In the genomic region with DNA sequence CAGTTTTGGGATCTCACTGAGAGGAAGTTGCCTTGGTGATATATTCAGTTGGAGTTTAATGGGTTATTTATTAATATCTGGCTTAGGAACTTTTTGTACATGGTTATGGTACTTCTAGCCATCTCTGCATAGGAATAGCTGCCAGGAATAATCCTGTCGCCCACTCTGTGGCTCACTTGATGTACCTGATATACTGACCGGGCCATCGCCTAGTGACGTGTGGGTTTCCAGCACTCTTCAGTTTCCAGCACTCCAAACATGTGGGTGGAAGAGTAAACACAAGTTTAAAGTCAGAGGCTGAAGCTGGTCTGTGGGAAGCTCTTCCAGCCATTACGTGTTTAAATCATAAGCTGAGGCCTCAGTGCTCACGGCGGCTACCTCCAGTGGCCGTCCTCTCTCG, we compare ENCODE assay signal across 23 cellular contexts. TPM values are rescaled to one million over a fixed set of nuclear protein-coding genes. Genes with fewer than 3 reads are reported as not detected.
DNase-seq lines count a peak whose midpoint lies in the region; ATAC-seq, FAIRE-seq and TF ChIP-seq lines count a peak whose summit lies in the region.
"Had no signal": no experiment of that assay in that cellular context is flagged by ENCODE, and none has a peak within 500 bp of the region (broad histone marks: within the 10 kb centered on the region; RNA-seq: fewer than 3 reads in every experiment).

No MANE protein-coding gene starts in this region.

- H2AFZ ChIP-seq in K562 (ENCODE audit: low read depth, low read length) (peak overlapping the region; percentile 55), mesenchymal stem cell (ENCODE audit: low read depth, low read length) (no peak overlapping the region)

- DNase-seq in K562 (ENCODE audit: extremely low read depth in 1 of 4, low spot score in 3 of 4) = peak in 1 of 4 experiments; percentile 6
- DNase-seq in left lobe of liver (ENCODE audit: low spot score) = no peak
- DNase-seq in mesenchymal stem cell = peak; percentile 27
- DNase-seq in upper lobe of right lung = no peak
- DNase-seq in NCI-H187 treated with DMSO at 0.1 percent for 48 hours (lab: John Stamatoyannopoulos, UW) = no peak
- DNase-seq in WTC11 (ENCODE audit: low spot score) = no peak
- no peak for DNase-seq in uterus
- DNase-seq in NAMALWA (ENCODE audit: low spot score) = no peak
- DNase-seq: Calu3; CD8-positive, alpha-beta T cell; DMS79 treated with DMSO at 0.1 percent for 48 hours; H7; HFFc6; KG1; NCI-H1105; NCI-H146; NCI-H2029 treated with DMSO at 0.1 percent for 48 hours; NCI-H2171; NCI-H526 treated with DMSO at 0.1 percent for 48 hours; OCI-M1 had no signal

- no peak overlapping the region for H4K8ac ChIP-seq in mesenchymal stem cell (ENCODE audit: low read length)

- no peak overlapping the region for H3K27ac Mint-ChIP-seq in WTC11
- H3K27ac Mint-ChIP-seq: CD8-positive, alpha-beta T cell; HFFc6 had no signal

- FAIRE-seq in K562 (lab: Jason Lieb, UNC) = peak; percentile 59

- no peak for TF ChIP-seq RAD21 in K562 (CRISPR knock-in tag; conservative IDR thresholded peaks at IDR 0.05 in 1 of 2, IDR thresholded peaks at IDR 0.05 in 1 of 2)

- H2BK120ac ChIP-seq in mesenchymal stem cell (ENCODE audit: low read depth, low read length) = no peak overlapping the region

- H3K9me3 ChIP-seq in K562 (replicated peaks; ENCODE audit: control insufficient read depth, insufficient read depth, low read depth, low read length) = peaks cover 1% of the 10 kb centered on the region; the same call in 1 of the 2 replicates
- no peaks in the 10 kb centered on the region for H3K9me3 ChIP-seq in mesenchymal stem cell (ENCODE audit: control insufficient read depth, low read length)
- no peaks in the 10 kb centered on the region for H3K9me3 ChIP-seq in upper lobe of right lung
- H3K9me3 ChIP-seq in uterus = no peaks in the 10 kb centered on the region

- TF ChIP-seq EP300 in K562 (IDR thresholded peaks at IDR 0.05; ENCODE audit: low read length) = no peak

- no peaks in the 10 kb centered on the region for H3K9me1 ChIP-seq in K562 (ENCODE audit: control insufficient read depth, insufficient read depth, low read length)

- intact Hi-C loops in K562 (cut with micrococcal nuclease) (no loop called here), upper lobe of right lung (cut with DNase I) (no loop called here), uterus (cut with DNase I; ENCODE audit: low total_unique reads) (no loop called here)

- H3K4me3 Mint-ChIP-seq in WTC11 = no peak overlapping the region
- H3K4me3 Mint-ChIP-seq: CD8-positive, alpha-beta T cell; HFFc6 had no signal

- no peaks in the 10 kb centered on the region for H3K9me3 Mint-ChIP-seq in WTC11
- H3K9me3 Mint-ChIP-seq: CD8-positive, alpha-beta T cell; HFFc6 had no signal

- H3K4me3 ChIP-seq in K562 = no peak overlapping the region
- no peak overlapping the region for H3K4me3 ChIP-seq in mesenchymal stem cell (ENCODE audit: insufficient read depth in 1 of 2, low read depth in 1 of 2, low read length in 2 of 2)
- H3K4me3 ChIP-seq in upper lobe of right lung = no peak overlapping the region
- no peak overlapping the region for H3K4me3 ChIP-seq in uterus
- H3K4me3 ChIP-seq: BLaER1 treated with 17β-estradiol and CSF1 and Interleukin-3, amounts not matched to agents 10 nM and 100 nM had no signal

- no peak overlapping the region for H4K91ac ChIP-seq in mesenchymal stem cell (ENCODE audit: low read length)

- H3K14ac ChIP-seq in mesenchymal stem cell (ENCODE audit: low read length in 2 of 2) = no peak overlapping the region

- H3K23ac ChIP-seq in mesenchymal stem cell (ENCODE audit: low read length in 2 of 2) = no peak overlapping the region

- 76% methylated on average over 9 of the region's 9 CpGs for WGBS in K562 (ENCODE audit: insufficient coverage, low coverage, missing lambda C conversion rate)
- WGBS in mesenchymal stem cell = 87% methylated on average over 9 of the region's 9 CpGs

- ATAC-seq in K562 (no peak), left lobe of liver (peak; percentile 74), upper lobe of right lung (peak; percentile 87), WTC11 (no peak)
- ATAC-seq: CD8-positive, alpha-beta T cell; Right ventricle myocardium inferior had no signal

- in situ Hi-C loops in K562 (cut with MboI) = no loop called here

- no peak overlapping the region for H3K4me2 ChIP-seq in K562 (ENCODE audit: insufficient read depth, low read length)
- H3K4me2 ChIP-seq in mesenchymal stem cell (ENCODE audit: low read length, poor library complexity, severe bottlenecking) = no peak overlapping the region
- H3K4me2 ChIP-seq: BLaER1 treated with 17β-estradiol and CSF1 and Interleukin-3, amounts not matched to agents 10 nM and 100 nM had no signal

- no peak overlapping the region for H2BK5ac ChIP-seq in mesenchymal stem cell (ENCODE audit: low read depth, low read length, poor library complexity, severe bottlenecking)

- no peaks in the 10 kb centered on the region for H3K27me3 Mint-ChIP-seq in WTC11 (ENCODE audit: low read depth)

- H4K20me1 ChIP-seq in K562 (replicated peaks; ENCODE audit: control insufficient read depth, insufficient read depth, low read length) = no peaks in the 10 kb centered on the region
- H4K20me1 ChIP-seq: BLaER1 treated with 17β-estradiol and CSF1 and Interleukin-3, amounts not matched to agents 10 nM and 100 nM had no signal

- POLR2A ChIA-PET in K562 (lab: Yijun Ruan, JAX) = interaction anchor here (0.6 kb wide), 1 partner anchor 17 kb away, joined by 3 read pairs; no protein-coding TSS in a partner anchor
- POLR2A ChIA-PET in WTC11 (lab: Charles Lee) = no interaction called here

- H3K27ac ChIP-seq in K562 (ENCODE audit: extremely low read depth, low read depth, low read length) (no peak overlapping the region), mesenchymal stem cell (ENCODE audit: low read length, poor library complexity, severe bottlenecking) (no peak overlapping the region), upper lobe of right lung (no peak overlapping the region), uterus (no peak overlapping the region)
- H3K27ac ChIP-seq: BLaER1 treated with 17β-estradiol and CSF1 and Interleukin-3, amounts not matched to agents 10 nM and 100 nM; HL-60 had no signal

- no peak overlapping the region for H2BK12ac ChIP-seq in mesenchymal stem cell (ENCODE audit: low read length in 2 of 2)

- no peak for TF ChIP-seq POLR2A in K562 (conservative IDR thresholded peaks at IDR 0.05)
- TF ChIP-seq POLR2A in uterus (IDR thresholded peaks at IDR 0.05) = no peak

- H3K79me2 ChIP-seq in K562 (ENCODE audit: control insufficient read depth, insufficient read depth, low read length) = no peaks in the 10 kb centered on the region

- no peaks in the 10 kb centered on the region for H3K36me3 Mint-ChIP-seq in WTC11
- H3K36me3 Mint-ChIP-seq: CD8-positive, alpha-beta T cell had no signal

- H2BK15ac ChIP-seq in mesenchymal stem cell (ENCODE audit: low read depth, poor library complexity, severe bottlenecking) = no peak overlapping the region

- CTCF ChIA-PET in K562 (lab: Yijun Ruan, JAX; ENCODE audit: low intra/inter-chr PET ratio) (no interaction called here), WTC11 (lab: Charles Lee) (no interaction called here)

- no peak overlapping the region for H2AK5ac ChIP-seq in mesenchymal stem cell (ENCODE audit: low read length, severe bottlenecking)

- H3K79me1 ChIP-seq in mesenchymal stem cell (replicated peaks; ENCODE audit: low read length, poor library complexity, severe bottlenecking) = no peaks in the 10 kb centered on the region

- peaks cover 3% of the 10 kb centered on the region; the same call in 1 of the 2 replicates for H3K4me1 Mint-ChIP-seq in WTC11

- no peak overlapping the region for H3K9ac ChIP-seq in K562 (ENCODE audit: insufficient read depth in 1 of 2, low read depth in 2 of 2, low read length in 2 of 2)
- H3K9ac ChIP-seq in mesenchymal stem cell (ENCODE audit: low read length) = no peak overlapping the region
- H3K9ac ChIP-seq: BLaER1 treated with 17β-estradiol and CSF1 and Interleukin-3, amounts not matched to agents 10 nM and 100 nM had no signal

- TF ChIP-seq CTCF in K562 (IDR thresholded peaks at IDR 0.05 in 2 of 3, conservative IDR thresholded peaks at IDR 0.05 in 1 of 3; ENCODE audit: insufficient read depth in 2 of 3, low read depth in 1 of 3, low read length in 3 of 3) (no peak), upper lobe of right lung (IDR thresholded peaks at IDR 0.05) (no peak), WTC11 (IDR thresholded peaks at IDR 0.05) (no peak), uterus (IDR thresholded peaks at IDR 0.05) (no peak)

- no peak overlapping the region for H3K18ac ChIP-seq in mesenchymal stem cell (ENCODE audit: low read depth in 1 of 2, low read length in 2 of 2)

- H3K4me1 ChIP-seq in K562 (replicated peaks in 1 of 2; ENCODE audit: control insufficient read depth in 2 of 2, insufficient read depth in 2 of 2, low read length in 2 of 2) (peaks cover 4 to 13% of the 10 kb centered on the region in 2 experiments; a peak in 4 of 5 replicates), mesenchymal stem cell (ENCODE audit: control insufficient read depth, insufficient read depth, low read depth, low read length) (peaks cover 3% of the 10 kb centered on the region), upper lobe of right lung (no peaks in the 10 kb centered on the region), uterus (no peaks in the 10 kb centered on the region)

- H3K27me3 ChIP-seq in K562 (ENCODE audit: control insufficient read depth in 2 of 2, insufficient read depth in 2 of 2, low read length in 2 of 2) = no peaks in the 10 kb centered on the region
- H3K27me3 ChIP-seq in mesenchymal stem cell (ENCODE audit: control insufficient read depth in 1 of 2, insufficient read depth in 1 of 2, low read length in 2 of 2) = no peaks in the 10 kb centered on the region
- H3K27me3 ChIP-seq in upper lobe of right lung = no peaks in the 10 kb centered on the region
- no peaks in the 10 kb centered on the region for H3K27me3 ChIP-seq in uterus
- H3K27me3 ChIP-seq: BLaER1 treated with 17β-estradiol and CSF1 and Interleukin-3, amounts not matched to agents 10 nM and 100 nM had no signal

- no peak overlapping the region for H3K4ac ChIP-seq in mesenchymal stem cell (ENCODE audit: low read depth in 1 of 2, low read length in 2 of 2)

- H3K36me3 ChIP-seq in K562 (ENCODE audit: control insufficient read depth, insufficient read depth, low read length) (no peaks in the 10 kb centered on the region), mesenchymal stem cell (ENCODE audit: control insufficient read depth in 1 of 2, insufficient read depth in 2 of 2, low read depth in 1 of 2, low read length in 2 of 2) (no peaks in the 10 kb centered on the region), upper lobe of right lung (no peaks in the 10 kb centered on the region), uterus (no peaks in the 10 kb centered on the region)
- H3K36me3 ChIP-seq: BLaER1 treated with 17β-estradiol and CSF1 and Interleukin-3, amounts not matched to agents 10 nM and 100 nM had no signal

- no TSS peak for BruUV-seq in K562 (replicated peaks; lab: Mats Ljungman, UMichigan)

RNA-seq across cellular contexts. Expression of gene AGAP1, which starts 44.3 kb away (rescaled TPM):
- 125 and 169 TPM in 2 replicates for total RNA-seq in K562 (2011; cell fraction: chromatin; rRNA removed; ENCODE audit: low replicate concordance)
- total RNA-seq in K562 (2011; cell fraction: nucleolus; rRNA removed) = 46.2 and 47.6 TPM in 2 replicates
- total RNA-seq in K562 (2011; cell fraction: nucleoplasm; rRNA removed) = 57.1 and 63.9 TPM in 2 replicates
- 10.0 TPM in 2 replicates for total RNA-seq in K562 (2014; rRNA removed)
- total RNA-seq in K562 (2014; rRNA removed; fragmentation: Illumina TruSeq; extraction: Trizol) = 8.8 and 10.6 TPM in 2 replicates
- total RNA-seq in K562 (2015; rRNA removed; fragmentation: Illumina TruSeq; extraction: Trizol) = 10.2 and 10.9 TPM in 2 replicates
- total RNA-seq in K562 (2021) = 21.4 and 24.0 TPM in 2 replicates
- 11.3 and 13.4 TPM in 2 replicates for polyA plus RNA-seq in K562 (2011; rRNA removed)
- polyA plus RNA-seq in K562 (2011; cell fraction: cytosol; rRNA removed) = 7.9 and 11.5 TPM in 2 replicates
- 22.3 and 28.6 TPM in 2 replicates for polyA plus RNA-seq in K562 (2011; cell fraction: nucleus; rRNA removed)
- polyA plus RNA-seq in K562 (2012) = 13.7 and 15.5 TPM in 2 replicates
- polyA plus RNA-seq in K562 (2014; fragmentation: Illumina TruSeq; extraction: Trizol) = 10.9 and 14.6 TPM in 2 replicates
- 1 to 10 TPM; 1.3 to 2.3 TPM for polyA plus RNA-seq in K562 (2014; fragmentation: Nextera tagmentation; extraction: Ambion mirVana)
- 6.8 and 8.0 TPM in 2 replicates for polyA plus RNA-seq in K562 (2014; rRNA removed)
- 40.2 and 43.6 TPM in 2 replicates for polyA minus RNA-seq in K562 (2011; rRNA and poly(A)+ RNA removed)
- 13.1 and 20.3 TPM in 2 replicates for polyA minus RNA-seq in K562 (2011; cell fraction: cytosol; rRNA and poly(A)+ RNA removed)
- 33.5 and 55.2 TPM in 2 replicates for polyA minus RNA-seq in K562 (2011; cell fraction: nucleus; rRNA and poly(A)+ RNA removed)
- 10.5 TPM for total RNA-seq in left lobe of liver
- polyA plus RNA-seq in mesenchymal stem cell (2013, experiment 1 of 2) = 19.4 TPM
- 19.3 TPM for polyA plus RNA-seq in mesenchymal stem cell (2013, experiment 2 of 2)
- total RNA-seq in upper lobe of right lung = 33.4 TPM
- 46.2 to 49.3 TPM (median 49.1 TPM) in 3 replicates for total RNA-seq in WTC11 (2021)
- total RNA-seq in uterus = 10 to 100 TPM in 3 of 4 donors, 1 to 10 TPM in 1; 5.3 to 30.6 (median 19.2) TPM

Comparison
In these comparisons a context has a peak if more than half of its experiments do, and no peak if none do; other contexts are left out.
1. ATAC-seq: peak in left lobe of liver (single experiment) and upper lobe of right lung (single experiment); none in K562 (single experiment) and WTC11 (single experiment).